ENCODE assay signal across 8 cellular contexts in the genomic region with DNA sequence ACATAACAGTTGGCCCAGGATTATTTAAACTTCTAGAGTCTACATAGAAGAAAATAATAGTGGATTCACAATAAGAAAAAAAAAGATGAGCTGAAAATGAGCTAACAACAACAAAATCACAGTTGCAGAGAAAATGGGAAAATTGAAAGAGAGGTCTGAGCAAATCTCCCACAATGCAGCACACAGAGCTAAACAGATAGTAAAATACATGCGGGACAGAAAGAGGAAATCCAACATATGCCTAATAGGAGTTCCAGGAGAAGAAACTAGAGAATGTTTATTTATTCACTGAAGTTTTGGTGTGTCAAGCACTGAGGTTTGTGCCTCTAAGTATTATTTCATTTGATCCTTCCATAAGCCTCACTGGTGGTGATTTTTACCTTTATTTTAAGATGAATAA.
"Had no signal": no experiment of that assay in that cellular context is flagged by ENCODE, and none has a peak within 500 bp of the region (broad histone marks: within the 10 kb centered on the region; RNA-seq: fewer than 3 reads in every experiment).

No MANE protein-coding gene starts in this region.

- H3K36me3 ChIP-seq: HAP-1 had no signal

- H2AFZ ChIP-seq: GM23248, GM23338 had no signal

- H3K9ac ChIP-seq: GM23248 had no signal

- H3K4me1 ChIP-seq: HAP-1 had no signal

- DNase-seq: GM23248, GOT3, H7, H9, HCEC 1CT, HFFc6 had no signal

- H3K4me3 ChIP-seq: GM23248, GM23338, HAP-1 had no signal

- H3K27ac ChIP-seq: GM23248 had no signal

- H3K9me3 ChIP-seq: HAP-1 had no signal

- H3K4me2 ChIP-seq: GM23338 had no signal
